Comparison of ENCODE assay signal across 8 cellular contexts in genomic region chr11:76768091-76769047, GRCh38. TPM values are rescaled to one million over a fixed set of nuclear protein-coding genes. Genes with fewer than 3 reads are reported as not detected.
DNase-seq lines count a peak whose midpoint lies in the region; ATAC-seq and TF ChIP-seq lines count a peak whose summit lies in the region.

No MANE protein-coding gene starts in this region.

- H2AFZ ChIP-seq in OCI-LY7 (ENCODE audit: low read length), result no peak overlapping the region

- TF ChIP-seq CTCF in OCI-LY7 (conservative IDR thresholded peaks at IDR 0.05; ENCODE audit: low read length) (no peak), chondrocyte (IDR thresholded peaks at IDR 0.05) (no peak)

- H3K27me3 ChIP-seq in muscle layer of duodenum (ENCODE audit: low read depth, low read length), result no peaks in the 10 kb centered on the region

- intact Hi-C loops in activated CD4-positive, alpha-beta T cell treated with anti-CD3 and anti-CD28 coated beads for 36 hours (cut with DNase I, micrococcal nuclease), result no loop called here
- intact Hi-C loops in OCI-LY7 (cut with micrococcal nuclease; ENCODE audit: unreplicated experiment), result no loop called here

- BruUV-seq in OCI-LY7 (replicated peaks; lab: Mats Ljungman, UMichigan), result no TSS peak

- H3K4me1 ChIP-seq in OCI-LY7 (ENCODE audit: insufficient read depth, low read length, poor library complexity, severe bottlenecking), result peaks cover 3% of the 10 kb centered on the region
- H3K4me1 ChIP-seq in muscle layer of duodenum (ENCODE audit: control insufficient read depth in 1 of 2, insufficient read depth in 2 of 2, low read length in 2 of 2), result peaks cover 29 to 31% of the 10 kb centered on the region in 2 donors

- no peaks in the 10 kb centered on the region for H3K79me2 ChIP-seq in OCI-LY7 (ENCODE audit: insufficient read depth, low read depth, low read length)

- DNase-seq in activated CD4-positive, alpha-beta T cell treated with anti-CD3 and anti-CD28 coated beads for 36 hours, result peak; percentile 49
- no peak for DNase-seq in activated CD4-positive, alpha-beta T cell treated with anti-CD3 and anti-CD28 coated beads for 4 hours
- DNase-seq in OCI-LY7 (ENCODE audit: low spot score) (no peak), chondrocyte (ENCODE audit: low spot score) (no peak), mesenteric fat pad (ENCODE audit: low spot score) (no peak), superior temporal gyrus (ENCODE audit: extremely low spot score) (no peak)

- no peaks in the 10 kb centered on the region for H3K9me3 Mint-ChIP-seq in activated CD4-positive, alpha-beta T cell treated with anti-CD3 and anti-CD28 coated beads for 36 hours (ENCODE audit: low read depth)
- H3K9me3 Mint-ChIP-seq in chondrocyte (ENCODE audit: low read depth), result no peaks in the 10 kb centered on the region

- peak; percentile 77 for ATAC-seq in activated CD4-positive, alpha-beta T cell treated with anti-CD3 and anti-CD28 coated beads for 36 hours
- ATAC-seq in HG02798 (IDR thresholded peaks at IDR 0.05; ENCODE audit: poor library complexity, unreplicated experiment), result no peak

- H3K27me3 Mint-ChIP-seq in activated CD4-positive, alpha-beta T cell treated with anti-CD3 and anti-CD28 coated beads for 36 hours, result no peaks in the 10 kb centered on the region
- H3K27me3 Mint-ChIP-seq in chondrocyte (ENCODE audit: low read depth), result no peaks in the 10 kb centered on the region

- H3K4me2 ChIP-seq in OCI-LY7 (ENCODE audit: low read length), result peak overlapping the region; percentile 17; the same call in 1 of the 2 replicates

- H3K4me3 Mint-ChIP-seq in activated CD4-positive, alpha-beta T cell treated with anti-CD3 and anti-CD28 coated beads for 36 hours, result no peak overlapping the region
- no peak overlapping the region for H3K4me3 Mint-ChIP-seq in chondrocyte (ENCODE audit: unreplicated experiment)

- CTCF ChIA-PET in activated CD4-positive, alpha-beta T cell treated with anti-CD3 and anti-CD28 coated beads for 36 hours (lab: Charles Lee), result no interaction called here
- CTCF ChIA-PET in OCI-LY7 (lab: Charles Lee; ENCODE audit: unreplicated experiment), result no interaction called here

- H3K27ac Mint-ChIP-seq in activated CD4-positive, alpha-beta T cell treated with anti-CD3 and anti-CD28 coated beads for 36 hours, result no peak overlapping the region
- H3K27ac Mint-ChIP-seq in chondrocyte (ENCODE audit: unreplicated experiment), result peak overlapping the region; percentile 88

- H3K36me3 Mint-ChIP-seq in activated CD4-positive, alpha-beta T cell treated with anti-CD3 and anti-CD28 coated beads for 36 hours (ENCODE audit: low read depth), result no peaks in the 10 kb centered on the region
- no peaks in the 10 kb centered on the region for H3K36me3 Mint-ChIP-seq in chondrocyte (ENCODE audit: low read depth)

- no peaks in the 10 kb centered on the region for H4K20me1 ChIP-seq in OCI-LY7 (ENCODE audit: insufficient read depth, low read length)

- H3K4me1 Mint-ChIP-seq in activated CD4-positive, alpha-beta T cell treated with anti-CD3 and anti-CD28 coated beads for 36 hours, result peaks cover 16% of the 10 kb centered on the region
- H3K4me1 Mint-ChIP-seq in chondrocyte (ENCODE audit: low read depth), result peaks cover 82% of the 10 kb centered on the region

- H3K9me2 ChIP-seq in OCI-LY7 (ENCODE audit: insufficient read depth, low read length), result no peaks in the 10 kb centered on the region

- H3K9me3 ChIP-seq in OCI-LY7 (ENCODE audit: low read length) (no peaks in the 10 kb centered on the region), muscle layer of duodenum (ENCODE audit: control insufficient read depth in 1 of 2, low read length in 2 of 2) (no peaks in the 10 kb centered on the region)

- H3K4me3 ChIP-seq in OCI-LY7 (ENCODE audit: low read depth, low read length, poor library complexity, severe bottlenecking) (no peak overlapping the region), muscle layer of duodenum (ENCODE audit: low read depth in 1 of 2, low read length in 2 of 2) (peak overlapping the region in 1 of 2 donors; percentile 17)

- POLR2A ChIA-PET in activated CD4-positive, alpha-beta T cell treated with anti-CD3 and anti-CD28 coated beads for 36 hours (lab: Charles Lee), result no interaction called here
- POLR2A ChIA-PET in OCI-LY7 (lab: Charles Lee), result no interaction called here

- no peak overlapping the region for H3K27ac ChIP-seq in OCI-LY7 (ENCODE audit: low read depth, low read length, poor library complexity, severe bottlenecking)
- H3K27ac ChIP-seq in muscle layer of duodenum (ENCODE audit: low read length), result peak overlapping the region; percentile 62

- H3K36me3 ChIP-seq in OCI-LY7 (ENCODE audit: insufficient read depth, low read length), result no peaks in the 10 kb centered on the region
- H3K36me3 ChIP-seq in muscle layer of duodenum (ENCODE audit: control insufficient read depth in 1 of 2, insufficient read depth in 2 of 2, low read length in 2 of 2), result no peaks in the 10 kb centered on the region

RNA-seq across cellular contexts. Expression of gene TSKU, which starts 14.8 kb away (rescaled TPM):
- 1 to 10 TPM; 8.0 to 8.3 TPM for total RNA-seq in activated CD4-positive, alpha-beta T cell treated with anti-CD3 and anti-CD28 coated beads for 36 hours
- 1.5 and 1.8 TPM in 2 replicates for total RNA-seq in OCI-LY7 (2014; rRNA removed; shearing (Covaris generic))
- total RNA-seq in OCI-LY7 (2022), result 1.3 and 1.8 TPM in 2 replicates
- total RNA-seq in chondrocyte, result 41.7 to 46.2 TPM (median 42.3 TPM) in 3 replicates
- total RNA-seq in mesenteric fat pad, result 185 TPM
